In the genomic region with DNA sequence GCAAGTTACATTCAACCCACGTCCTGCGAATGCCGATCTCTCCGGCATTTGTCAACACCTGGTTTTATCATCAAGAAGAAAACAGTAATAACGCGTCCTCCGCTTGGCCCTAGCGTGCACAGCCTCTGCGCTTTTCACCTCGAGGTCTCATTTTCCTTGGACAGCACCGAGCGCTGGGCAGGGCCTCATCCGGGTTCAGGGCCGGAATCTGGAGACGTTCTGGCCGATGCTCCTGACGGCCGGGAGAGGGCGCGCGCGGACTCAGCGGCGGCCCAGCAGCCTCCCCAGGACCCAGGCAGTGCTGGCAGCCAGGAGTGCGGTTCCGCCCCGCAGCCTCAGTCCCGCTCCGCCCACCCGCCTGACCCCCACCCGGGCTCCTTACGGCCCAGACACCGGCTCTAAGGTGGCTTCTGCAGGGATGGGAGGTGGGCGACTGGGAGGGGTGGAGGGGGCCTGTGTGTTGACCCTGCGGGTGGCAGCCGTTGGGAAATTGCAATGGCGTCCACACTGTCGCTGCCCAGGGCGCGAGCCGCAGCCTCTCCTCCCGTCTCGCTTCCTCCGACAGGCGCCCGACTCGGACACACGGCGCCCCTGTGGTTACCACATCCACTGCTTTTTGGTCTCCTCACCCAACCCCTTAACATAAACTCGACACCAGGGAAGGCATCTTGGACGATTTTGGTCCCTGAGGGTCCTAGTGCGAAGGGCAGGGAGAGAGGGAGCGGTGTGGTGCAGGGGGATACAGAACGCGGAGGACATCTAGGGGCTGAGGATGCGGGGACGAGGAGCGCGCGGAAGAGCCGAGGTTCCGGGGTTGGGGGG, we compare ENCODE assay signal across 8 cellular contexts. TPM values are rescaled to one million over a fixed set of nuclear protein-coding genes. Genes with fewer than 3 reads are reported as not detected.
DNase-seq lines count a peak whose midpoint lies in the region; ATAC-seq and TF ChIP-seq lines count a peak whose summit lies in the region.

No MANE protein-coding gene starts in this region.

- H3K27me3 ChIP-seq in HCT116 (ENCODE audit: insufficient read depth, low read length) (no peaks in the 10 kb centered on the region), upper lobe of right lung (no peaks in the 10 kb centered on the region)

- TF ChIP-seq POLR2A in HCT116 (IDR thresholded peaks at IDR 0.05; ENCODE audit: borderline replicate concordance, extremely low read depth, insufficient read depth, insufficient read length), result peak; percentile 16

- H3K27me3 Mint-ChIP-seq in progenitor cell of endocrine pancreas, result no peaks in the 10 kb centered on the region

- peak overlapping the region; percentile 82 for H3K4me3 Mint-ChIP-seq in progenitor cell of endocrine pancreas (ENCODE audit: low read depth)

- ATAC-seq in HCT116, result peak; percentile 56
- ATAC-seq in left cardiac atrium, result peak; percentile 64 to 66
- ATAC-seq in upper lobe of right lung, result peak; percentile 74

- peak overlapping the region; percentile 76 to 93 for H3K4me3 ChIP-seq in HCT116 (replicated peaks in 1 of 2; ENCODE audit: low read depth in 1 of 2, low read length in 2 of 2)
- peak overlapping the region; percentile 86 for H3K4me3 ChIP-seq in upper lobe of right lung

- H2AFZ ChIP-seq in HCT116 (ENCODE audit: low read depth, low read length, poor library complexity, severe bottlenecking), result peak overlapping the region; percentile 75

- H3K9ac ChIP-seq in ES-I3 (ENCODE audit: low read depth, low read length) (peak overlapping the region; percentile 97), HCT116 (ENCODE audit: low read length) (peak overlapping the region; percentile 90)

- H3K4me1 Mint-ChIP-seq in progenitor cell of endocrine pancreas (ENCODE audit: low read depth), result peaks cover 4% of the 10 kb centered on the region

- no peak for TF ChIP-seq RAD21 in HCT116 (IDR thresholded peaks at IDR 0.05; ENCODE audit: low read depth)

- peak overlapping the region; percentile 97 for H3K27ac ChIP-seq in HCT116 (ENCODE audit: low read depth, low read length)
- peak overlapping the region; percentile 89 for H3K27ac ChIP-seq in upper lobe of right lung

- H3K9me3 ChIP-seq in ES-I3 (ENCODE audit: control insufficient read depth, insufficient read depth, low read length) (no peaks in the 10 kb centered on the region), HCT116 (ENCODE audit: control insufficient read depth in 1 of 2, insufficient read depth in 1 of 2, low read depth in 1 of 2, low read length in 2 of 2) (no peaks in the 10 kb centered on the region), upper lobe of right lung (no peaks in the 10 kb centered on the region)

- peak; percentile 70 for DNase-seq in HCT116 (ENCODE audit: low read depth, low spot score)
- peak; percentile 82 for DNase-seq in NCI-H1092 treated with DMSO at 0.1 percent for 48 hours (lab: John Stamatoyannopoulos, UW)
- peak; percentile 61 to 86 (median 72) for DNase-seq in T-helper 1 cell
- DNase-seq in amniotic epithelial cell (ENCODE audit: low read depth), result peak; percentile 73
- DNase-seq in left cardiac atrium, result peak; percentile 88
- peak; percentile 71 for DNase-seq in progenitor cell of endocrine pancreas (ENCODE audit: low spot score, unreplicated experiment)
- DNase-seq in upper lobe of right lung, result peak; percentile 93

- intact Hi-C loops in HCT116 (cut with micrococcal nuclease), result loop anchor here (2.0 kb wide), 1 partner anchor 66 kb away; no protein-coding TSS in a partner anchor
- intact Hi-C loops in left cardiac atrium (cut with DNase I), result loop anchor here in 1 of 2 donors (2.0 kb wide), 1 partner anchor 22 kb away; the partner anchor contains the start of gene FLYWCH2
- intact Hi-C loops in upper lobe of right lung (cut with DNase I), result no loop called here

- H3K36me3 Mint-ChIP-seq in progenitor cell of endocrine pancreas (ENCODE audit: insufficient read depth), result no peaks in the 10 kb centered on the region

- H3K9me2 ChIP-seq in HCT116 (ENCODE audit: insufficient read depth), result no peaks in the 10 kb centered on the region

- CTCF ChIA-PET in HCT116 (lab: Charles Lee), result interaction anchor here (0.7 kb wide), 1 partner anchor 65 kb away, joined by 3 read pairs; no protein-coding TSS in a partner anchor

- no peaks in the 10 kb centered on the region for H3K36me3 ChIP-seq in ES-I3 (ENCODE audit: insufficient read depth, low read length)
- H3K36me3 ChIP-seq in HCT116 (ENCODE audit: control insufficient read depth in 1 of 2, insufficient read depth in 2 of 2, low read length in 2 of 2), result no peaks in the 10 kb centered on the region
- H3K36me3 ChIP-seq in upper lobe of right lung, result no peaks in the 10 kb centered on the region

- TF ChIP-seq CTCF in HCT116 (IDR thresholded peaks at IDR 0.05 in 2 of 3, conservative IDR thresholded peaks at IDR 0.05 in 1 of 3; ENCODE audit: borderline replicate concordance in 1 of 3, insufficient read depth in 1 of 3, low read depth in 2 of 3, low read length in 2 of 3) (peak in 2 of 3 experiments; percentile 80 to 92; a peak in 4 of 6 replicates), progenitor cell of endocrine pancreas (IDR thresholded peaks at IDR 0.05; ENCODE audit: unreplicated experiment) (peak; percentile 88), upper lobe of right lung (IDR thresholded peaks at IDR 0.05) (peak; percentile 96)

- no TSS peak for BruUV-seq in HCT116 (replicated peaks; lab: Mats Ljungman, UMichigan)

- RAD21 ChIA-PET in HCT116 (lab: Charles Lee; ENCODE audit: low non-redundant PET in 1 of 2, low total read pairs in 2 of 2, uncharacterized antibody in 2 of 2, unreplicated experiment in 2 of 2), result no interaction called here

- peak overlapping the region; percentile 85 for H3K4me2 ChIP-seq in HCT116 (ENCODE audit: low read length)

- no peaks in the 10 kb centered on the region for H3K9me3 Mint-ChIP-seq in progenitor cell of endocrine pancreas (ENCODE audit: low read depth)

- no peaks in the 10 kb centered on the region for H4K20me1 ChIP-seq in HCT116 (ENCODE audit: insufficient read depth)

- POLR2A ChIA-PET in HCT116 (lab: Charles Lee), result interaction anchor here (1.0 kb wide), 1 partner anchor 22 kb away, joined by 4 read pairs; the partner anchor contains the start of gene FLYWCH2

- H3K4me1 ChIP-seq in ES-I3 (ENCODE audit: insufficient read depth, low read length) (no peaks in the 10 kb centered on the region), HCT116 (ENCODE audit: control insufficient read depth in 1 of 2, insufficient read depth in 2 of 2, low read length in 2 of 2) (peaks cover 12 to 22% of the 10 kb centered on the region in 2 experiments), upper lobe of right lung (peaks cover 6% of the 10 kb centered on the region)

- H3K27ac Mint-ChIP-seq in progenitor cell of endocrine pancreas, result peak overlapping the region; percentile 91

- no peaks in the 10 kb centered on the region for H3K79me2 ChIP-seq in HCT116 (ENCODE audit: insufficient read depth, low read length)

TF ChIP-seq in HCT116, 20 proteins besides CTCF, POLR2A, EP300 and RAD21:
- TF ChIP-seq POLR2AphosphoS5 (IDR thresholded peaks at IDR 0.05; ENCODE audit: low read depth, low read length) (peak; percentile 61), YY1 (IDR thresholded peaks at IDR 0.05; ENCODE audit: extremely low read depth, insufficient replicate concordance, low read depth, low read length) (no peak), SIN3A (IDR thresholded peaks at IDR 0.05; ENCODE audit: low read depth) (no peak), TCF7L2 (IDR thresholded peaks at IDR 0.05; ENCODE audit: borderline replicate concordance, extremely low read depth, insufficient read depth, insufficient read length) (no peak)

RNA-seq across cellular contexts. Expression of gene FLYWCH1, which starts 7.4 kb away (rescaled TPM):
- 66.6 TPM for total RNA-seq in HCT116 (2021; ENCODE audit: unreplicated experiment)
- polyA plus RNA-seq in HCT116 (2012), result 55.1 and 64.5 TPM in 2 replicates
- total RNA-seq in left cardiac atrium, result 10 to 100 TPM; 31.4 to 35.1 TPM
- total RNA-seq in progenitor cell of endocrine pancreas, result 19.5 and 20.7 TPM in 2 replicates
- 41.3 TPM for total RNA-seq in upper lobe of right lung

RNA-seq across cellular contexts. Expression of gene FLYWCH2, which starts 21.3 kb away (rescaled TPM):
- total RNA-seq in HCT116 (2021; ENCODE audit: unreplicated experiment) (33.7 TPM), left cardiac atrium (10 to 100 TPM; 27.1 to 29.1 TPM), progenitor cell of endocrine pancreas (26.3 and 26.9 TPM in 2 replicates), upper lobe of right lung (29.0 TPM)
- polyA plus RNA-seq in HCT116 (2012), result 43.1 and 43.8 TPM in 2 replicates

RNA-seq across cellular contexts. Expression of gene PRSS22, which starts 46.3 kb away (rescaled TPM):
- 20.2 TPM for total RNA-seq in HCT116 (2021; ENCODE audit: unreplicated experiment)
- 20.5 and 27.7 TPM in 2 replicates for polyA plus RNA-seq in HCT116 (2012)
- total RNA-seq in left cardiac atrium, result not detected
- total RNA-seq in progenitor cell of endocrine pancreas, result 23.3 and 25.9 TPM in 2 replicates
- 15.2 TPM for total RNA-seq in upper lobe of right lung

RNA-seq across cellular contexts. Expression of gene KREMEN2, which starts 59.8 kb away (rescaled TPM):
- 14.1 TPM for total RNA-seq in HCT116 (2021; ENCODE audit: unreplicated experiment)
- 5.7 and 6.9 TPM in 2 replicates for polyA plus RNA-seq in HCT116 (2012)
- total RNA-seq in left cardiac atrium, result not detected
- 0.31 and 0.47 TPM in 2 replicates for total RNA-seq in progenitor cell of endocrine pancreas
- not detected for total RNA-seq in upper lobe of right lung

Comparison
In these comparisons a context has a peak if more than half of its experiments do, and no peak if none do; other contexts are left out.
1. Peak in every context shown above with its lines: DNase-seq, ATAC-seq, H3K4me3 ChIP-seq and H3K27ac ChIP-seq.
2. RNA of gene PRSS22, which starts 46.3 kb away (total RNA-seq): 23.3 to 25.9 TPM in progenitor cell of endocrine pancreas, 20.2 TPM in HCT116 (single experiment) and 15.2 TPM in upper lobe of right lung (single experiment); not detected in left cardiac atrium; every median in the first group is over 10 times any median in the second.